Comparison of ENCODE assay signal across 23 cellular contexts in the genomic region with DNA sequence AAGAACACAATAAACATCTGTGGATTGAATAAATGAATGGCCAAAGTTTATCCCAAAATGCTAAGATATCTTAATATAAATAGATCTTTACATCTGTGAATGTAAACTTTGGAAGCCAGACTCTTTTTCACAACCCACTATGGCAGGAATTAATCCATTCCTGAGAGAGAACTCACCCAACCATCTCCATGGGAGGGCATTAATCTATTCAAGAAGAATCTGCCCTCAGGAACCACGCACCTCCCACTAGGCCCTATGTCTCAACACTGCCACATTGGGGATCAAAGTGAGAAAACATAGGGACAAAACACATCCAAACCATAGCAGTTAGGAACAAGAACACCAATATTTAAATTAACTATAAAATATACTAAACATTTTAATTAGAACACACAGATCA. TPM values are rescaled to one million over a fixed set of nuclear protein-coding genes. Genes with fewer than 3 reads are reported as not detected.
A peak's percentile ranks its signal among the peaks of the same experiment; 100 is the strongest.
DNase-seq lines count a peak whose midpoint lies in the region; ATAC-seq and TF ChIP-seq lines count a peak whose summit lies in the region.
"Had no signal": no experiment of that assay in that cellular context is flagged by ENCODE, and none has a peak within 500 bp of the region (broad histone marks: within the 10 kb centered on the region; RNA-seq: fewer than 3 reads in every experiment).

No MANE protein-coding gene starts in this region.

- peaks cover 22% of the 10 kb centered on the region for H3K79me2 ChIP-seq in mammary epithelial cell (ENCODE audit: insufficient read depth, low read length)
- H3K79me2 ChIP-seq: parathyroid adenoma had no signal

- no peak for ATAC-seq in HG03039 (IDR thresholded peaks at IDR 0.05; ENCODE audit: unreplicated experiment)
- ATAC-seq: naive thymus-derived CD8-positive, alpha-beta T cell; sciatic nerve had no signal

- H4K20me1 ChIP-seq in mammary epithelial cell (ENCODE audit: insufficient read depth, low read length): peaks cover 2% of the 10 kb centered on the region
- H4K20me1 ChIP-seq: BLaER1 had no signal

- H3K27me3 ChIP-seq in mammary epithelial cell (ENCODE audit: insufficient read depth, low read length): no peaks in the 10 kb centered on the region
- H3K27me3 ChIP-seq: adrenal gland, BLaER1, thyroid gland had no signal

- in situ Hi-C loops in mammary epithelial cell (cut with MboI; ENCODE audit: low sequenced_read_pairs in 2 of 2): loop anchor here (10.0 to 25.0 kb wide), 4 partner anchors 143 to 697 kb away; partner anchors contain the start of genes PRSS35 (in 2 of the 2) and TPBG (in 1 of the 2)

- DNase-seq in ELR (ENCODE audit: low read depth): peak; percentile 60
- DNase-seq in NCI-H226: peak; percentile 56
- DNase-seq in choroid plexus epithelial cell (ENCODE audit: low read depth): peak; percentile 78
- DNase-seq in smooth muscle cell of the brain vasculature (ENCODE audit: low read depth, low spot score): peak; percentile 35
- no peak for DNase-seq in inferior parietal cortex (ENCODE audit: extremely low spot score)
- no peak for DNase-seq in mammary epithelial cell
- DNase-seq: activated CD4-positive, alpha-beta T cell treated with anti-CD3 and anti-CD28 coated beads, Interleukin-2, amount 50 U/mL, for 1 hour; activated CD8-positive, alpha-beta memory T cell treated with anti-CD3 and anti-CD28 coated beads, Interleukin-2, amount 50 U/mL, for 4 hours; activated effector memory CD4-positive, alpha-beta T cell treated with Interleukin-2 at 50 U/mL for 16 hours; adrenal gland; hypothalamus; KG1; naive thymus-derived CD8-positive, alpha-beta T cell; NCI-H1092 treated with DMSO at 0.1 percent for 48 hours; NCI-H2107; NCI-H524; stimulated activated CD4-positive, alpha-beta T cell treated with anti-CD3 and anti-CD28 coated beads, Interleukin-2, amount 100 ng/mL, for 24 hours; stimulated activated naive CD4-positive, alpha-beta T cell treated with Interleukin-2 at 50 U/mL for 16 hours; thyroid gland had no signal

- BruUV-seq in mammary epithelial cell (replicated peaks; lab: Mats Ljungman, UMichigan): no TSS peak

- H3K4me3 ChIP-seq in choroid plexus epithelial cell (ENCODE audit: low read depth, low read length) (no peak overlapping the region), mammary epithelial cell (replicated peaks in 1 of 3; ENCODE audit: insufficient read depth in 1 of 3, low read depth in 2 of 3, low read length in 3 of 3) (no peak overlapping the region)
- H3K4me3 ChIP-seq: adrenal gland, BLaER1, thyroid gland had no signal

- H3K9ac ChIP-seq in mammary epithelial cell (ENCODE audit: insufficient read depth, low read length): no peak overlapping the region
- H3K9ac ChIP-seq: BLaER1, parathyroid adenoma had no signal

- WGBS in mammary epithelial cell (ENCODE audit: low coverage, missing lambda C conversion rate): 100% methylated on average over 1 of the region's 1 CpG

- TF ChIP-seq CTCF in choroid plexus epithelial cell (conservative IDR thresholded peaks at IDR 0.05; ENCODE audit: low read depth, low read length): no peak
- TF ChIP-seq CTCF in mammary epithelial cell (conservative IDR thresholded peaks at IDR 0.05 in 1 of 2, IDR thresholded peaks at IDR 0.05 in 1 of 2; ENCODE audit: extremely low read depth in 1 of 2, insufficient read depth in 1 of 2, low read depth in 1 of 2, low read length in 2 of 2): no peak

- no peaks in the 10 kb centered on the region for H3K36me3 ChIP-seq in mammary epithelial cell (ENCODE audit: insufficient read depth, low read length)
- H3K36me3 ChIP-seq: adrenal gland, BLaER1, thyroid gland had no signal

- H3K9me3 ChIP-seq in mammary epithelial cell (replicated peaks; ENCODE audit: insufficient read depth, low read length): no peaks in the 10 kb centered on the region
- H3K9me3 ChIP-seq: adrenal gland, BLaER1, thyroid gland had no signal

- H3K4me2 ChIP-seq in mammary epithelial cell (ENCODE audit: insufficient read depth, low read depth, low read length): no peak overlapping the region
- H3K4me2 ChIP-seq: BLaER1 had no signal

- peaks cover 7% of the 10 kb centered on the region for H3K4me1 ChIP-seq in mammary epithelial cell (ENCODE audit: insufficient read depth, low read length)

- intact Hi-C loops in mammary epithelial cell (cut with micrococcal nuclease): no loop called here

- no peak overlapping the region for H3K27ac ChIP-seq in mammary epithelial cell (ENCODE audit: insufficient read depth, low read depth, low read length)
- H3K27ac ChIP-seq: adrenal gland, BLaER1, parathyroid adenoma, thyroid gland had no signal

- H2AFZ ChIP-seq in mammary epithelial cell (ENCODE audit: low read depth, low read length): no peak overlapping the region
- H2AFZ ChIP-seq: parathyroid adenoma had no signal

- CTCF ChIA-PET in mammary epithelial cell (lab: Charles Lee; ENCODE audit: low non-redundant PET): no interaction called here

- dilution Hi-C loops in mammary epithelial cell (cut with HindIII; ENCODE audit: low sequenced_read_pairs): no loop called here

RNA-seq across cellular contexts. Expression of gene UBE3D, which starts 3.4 kb away (rescaled TPM):
- total RNA-seq in mammary epithelial cell: 1 to 10 TPM; 5.3 to 6.3 TPM
- 2.9 TPM for polyA plus RNA-seq in mammary epithelial cell
- polyA minus RNA-seq in mammary epithelial cell: 6.5 TPM

RNA-seq across cellular contexts. Expression of gene DOP1A, which starts 5.2 kb away (rescaled TPM):
- total RNA-seq in mammary epithelial cell: 10 to 100 TPM; 24.3 to 74.3 TPM
- 6.3 TPM for polyA plus RNA-seq in mammary epithelial cell
- polyA minus RNA-seq in mammary epithelial cell: 50.2 TPM

Comparison
In these comparisons a context has a peak if more than half of its experiments do, and no peak if none do; other contexts are left out.
1. DNase-seq: peak in ELR (single experiment), NCI-H226 (single experiment), choroid plexus epithelial cell (single experiment) and smooth muscle cell of the brain vasculature (single experiment); none in inferior parietal cortex (single experiment) and mammary epithelial cell (single experiment).